Comparison of ENCODE assay signal across 17 cellular contexts in the genomic region with DNA sequence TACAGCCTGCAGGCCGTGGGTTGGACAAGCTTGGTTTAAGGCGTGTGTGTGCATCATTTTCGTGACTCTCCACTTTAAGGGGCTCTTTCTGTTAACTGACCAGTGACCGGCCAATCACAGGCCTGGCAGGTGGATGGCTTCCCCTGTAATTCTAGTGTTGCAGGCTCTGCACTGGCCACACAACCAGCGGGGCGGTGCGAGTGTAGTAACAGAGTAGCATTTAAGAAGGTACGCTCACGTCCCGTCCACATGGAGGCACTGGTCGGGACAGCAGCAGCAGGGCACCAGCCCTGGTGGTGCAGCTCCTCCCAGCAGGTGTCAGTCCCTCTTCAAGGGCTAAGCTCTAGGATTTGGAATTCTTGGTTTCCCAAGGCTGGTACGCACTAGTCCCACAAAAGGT. TPM values are rescaled to one million over a fixed set of nuclear protein-coding genes. Genes with fewer than 3 reads are reported as not detected.
A peak's percentile ranks its signal among the peaks of the same experiment; 100 is the strongest.
DNase-seq lines count a peak whose midpoint lies in the region; ATAC-seq, FAIRE-seq and TF ChIP-seq lines count a peak whose summit lies in the region.
"Had no signal": no experiment of that assay in that cellular context is flagged by ENCODE, and none has a peak within 500 bp of the region (broad histone marks: within the 10 kb centered on the region; RNA-seq: fewer than 3 reads in every experiment).

No MANE protein-coding gene starts in this region.

- DNase-seq in G401 (ENCODE audit: low spot score) (peak; percentile 7), WTC11 (ENCODE audit: low spot score) (peak; percentile 82), H1 (ENCODE audit: low read depth in 1 of 2, low spot score in 2 of 2) (peak; percentile 44 to 67), left kidney (ENCODE audit: low read depth, low spot score) (peak; percentile 85), NCI-H748 (lab: John Stamatoyannopoulos, UW; ENCODE audit: unreplicated experiment) (no peak), inferior parietal cortex (ENCODE audit: extremely low spot score) (no peak), NCI-H774 (lab: John Stamatoyannopoulos, UW) (no peak), RKO (ENCODE audit: low spot score) (no peak)
- DNase-seq: COR-L47, HCEC 1CT, NCI-H1417 treated with DMSO at 0.1 percent for 48 hours, NCI-H1930, NCI-H2171, NCI-H446 treated with DMSO at 0.1 percent for 48 hours, NCI-H748 treated with DMSO at 0.1 percent for 48 hours, PC-3 had no signal

- H2BK20ac ChIP-seq in H1 (ENCODE audit: low read length), result no peak overlapping the region

- no peak overlapping the region for H2BK15ac ChIP-seq in H1 (ENCODE audit: low read length)

- H3K79me2 ChIP-seq in H1 (ENCODE audit: control insufficient read depth in 1 of 2, insufficient read depth in 2 of 2, low read length in 2 of 2), result no peaks in the 10 kb centered on the region

- TF ChIP-seq EP300 in H1 (IDR thresholded peaks at IDR 0.05; ENCODE audit: borderline replicate concordance in 1 of 2, low read depth in 2 of 2, low read length in 2 of 2), result no peak

- no peak overlapping the region for H4K5ac ChIP-seq in H1 (ENCODE audit: insufficient read length, low read depth, low read length)

- no peak overlapping the region for H2BK120ac ChIP-seq in H1 (replicated peaks; ENCODE audit: low read depth, low read length)

- H3K4me1 Mint-ChIP-seq in WTC11, result 0 out of 2 replicates have a peak, but pooled peaks cover 5% of the 10 kb centered on the region

- H3K27ac ChIP-seq in H1 (ENCODE audit: low read depth, low read length), result no peak overlapping the region
- H3K27ac ChIP-seq: HL-60 had no signal

- no peak overlapping the region for H3K9ac ChIP-seq in H1 (replicated peaks in 1 of 4; ENCODE audit: extremely low read depth in 1 of 4, low read depth in 3 of 4, low read length in 3 of 4)

- CTCF ChIA-PET in WTC11 (lab: Charles Lee) (interaction anchor here (0.6 to 2.3 kb wide), 13 partner anchors 18 to 698 kb away, joined by 3 to 12 read pairs (median 4); partner anchors contain the start of genes HDLBP and SEPTIN2), H1 (lab: Charles Lee; ENCODE audit: partially characterized antibody) (interaction anchor here (0.6 to 2.5 kb wide), 6 partner anchors 9 to 158 kb away, joined by 3 to 15 read pairs (median 4); partner anchors contain the start of genes PASK and PPP1R7)

- no peak for TF ChIP-seq CTCF in WTC11 (IDR thresholded peaks at IDR 0.05)
- TF ChIP-seq CTCF in H1 (IDR thresholded peaks at IDR 0.05; ENCODE audit: control extremely low read depth in 1 of 3, insufficient read depth in 1 of 3, low read depth in 1 of 3, low read length in 3 of 3), result peak in 2 of 3 experiments; percentile 68 to 76; a peak in 3 of 4 replicates

- no peak overlapping the region for H3K23ac ChIP-seq in H1 (ENCODE audit: insufficient read length)

- peaks cover 0 to 3% of the 10 kb centered on the region in 2 experiments for H4K20me1 ChIP-seq in H1 (replicated peaks in 1 of 2; ENCODE audit: control insufficient read depth in 1 of 2, insufficient read depth in 2 of 2, low read length in 2 of 2)

- no peak for TF ChIP-seq POLR2A in H1 (IDR thresholded peaks at IDR 0.05; ENCODE audit: control extremely low read depth in 1 of 2, low read depth in 2 of 2, low read length in 2 of 2)

- no peak overlapping the region for H4K91ac ChIP-seq in H1 (replicated peaks; ENCODE audit: insufficient read length, low read length)

- H3K18ac ChIP-seq in H1 (ENCODE audit: extremely low read depth, low read length), result no peak overlapping the region

- H3K27ac Mint-ChIP-seq in WTC11, result peak overlapping the region; percentile 40; the same call in 1 of the 2 replicates

- no peaks in the 10 kb centered on the region for H3K23me2 ChIP-seq in H1 (ENCODE audit: low read depth, low read length)

- H4K8ac ChIP-seq in H1 (ENCODE audit: extremely low read depth, insufficient read depth, low read length), result no peak overlapping the region

- no peaks in the 10 kb centered on the region for H3K9me3 ChIP-seq in H1 (ENCODE audit: insufficient read depth in 2 of 2, low read depth in 1 of 2, low read length in 1 of 2)

- H3K56ac ChIP-seq in H1 (replicated peaks; ENCODE audit: insufficient read length, low read depth, low read length), result no peak overlapping the region

- no peak overlapping the region for H3K4me3 ChIP-seq in H1 (ENCODE audit: extremely low read depth in 1 of 4, insufficient read depth in 2 of 4, low read depth in 3 of 4, low read length in 4 of 4)

- H2AFZ ChIP-seq in H1 (ENCODE audit: low read length), result no peak overlapping the region

- no peak overlapping the region for H2BK5ac ChIP-seq in H1 (ENCODE audit: low read depth, low read length)

- no peaks in the 10 kb centered on the region for H3K4me1 ChIP-seq in H1 (replicated peaks in 1 of 4; ENCODE audit: control insufficient read depth in 3 of 4, insufficient read depth in 4 of 4, low read length in 3 of 4)

- 74% methylated on average over 12 of the region's 12 CpGs; no CpG with 5 or more reads in 1 of the 2 experiments for WGBS in H1 (ENCODE audit: extremely low coverage in 1 of 2, insufficient coverage in 1 of 2, insufficient read length in 1 of 2, insufficient replicate concordance in 2 of 2, low coverage in 1 of 2, low lambda C conversion rate in 2 of 2, missing lambda C conversion rate in 1 of 2), 2 experiments

- no peak overlapping the region for H2BK12ac ChIP-seq in H1 (ENCODE audit: low read depth, low read length)

- H3K14ac ChIP-seq in H1 (ENCODE audit: insufficient read length), result no peak overlapping the region

- no peak overlapping the region for H3K4me2 ChIP-seq in H1 (ENCODE audit: insufficient read depth in 1 of 2, low read depth in 2 of 2, low read length in 2 of 2)

- no peaks in the 10 kb centered on the region for H3K27me3 ChIP-seq in H1 (replicated peaks in 1 of 4; ENCODE audit: control insufficient read depth in 3 of 4, extremely low read depth in 1 of 4, insufficient read depth in 3 of 4, low read length in 3 of 4)

- H3K36me3 ChIP-seq in H1 (ENCODE audit: control insufficient read depth in 2 of 4, insufficient read depth in 4 of 4, low read length in 3 of 4), result no peaks in the 10 kb centered on the region

- no peak overlapping the region for H3K4ac ChIP-seq in H1 (replicated peaks; ENCODE audit: insufficient read length, low read depth, low read length)

- H2AK5ac ChIP-seq in H1 (ENCODE audit: low read depth, low read length), result no peak overlapping the region

- ATAC-seq in WTC11, result peak; percentile 99
- ATAC-seq: PC-3 had no signal

- H3K4me3 Mint-ChIP-seq in WTC11, result no peak overlapping the region

- H3K27me3 Mint-ChIP-seq in WTC11 (ENCODE audit: low read depth), result no peaks in the 10 kb centered on the region

- in situ Hi-C loops in G401 (cut with HindIII; ENCODE audit: low sequenced_read_pairs), result no loop called here

- no peaks in the 10 kb centered on the region for H3K9me3 Mint-ChIP-seq in WTC11

- no peaks in the 10 kb centered on the region for H3K79me1 ChIP-seq in H1 (ENCODE audit: low read depth, low read length)

- no peaks in the 10 kb centered on the region for H3K36me3 Mint-ChIP-seq in WTC11

- POLR2A ChIA-PET in WTC11 (lab: Charles Lee) (no interaction called here), H1 (lab: Charles Lee; ENCODE audit: partially characterized antibody) (no interaction called here)

- TF ChIP-seq RAD21 in H1 (IDR thresholded peaks at IDR 0.05 in 1 of 2, conservative IDR thresholded peaks at IDR 0.05 in 1 of 2; ENCODE audit: low read depth in 2 of 2, low read length in 2 of 2), result peak; percentile 38 to 54

- FAIRE-seq in H1 (lab: Jason Lieb, UNC), result peak; percentile 83

TF ChIP-seq in WTC11, 78 proteins besides CTCF, POLR2A, EP300 and RAD21 (continues in another document):
- TF ChIP-seq NFYB (CRISPR knock-in tag; conservative IDR thresholded peaks at IDR 0.05; ENCODE audit: low read depth) (peak; percentile 60), SMAD4 (CRISPR knock-in tag; IDR thresholded peaks at IDR 0.05) (no peak)

TF ChIP-seq in H1, 55 proteins besides CTCF, POLR2A, EP300 and RAD21 (continues in another document):
- no peak for TF ChIP-seq RBBP5 (IDR thresholded peaks at IDR 0.05; ENCODE audit: borderline replicate concordance, low read depth, low read length)

RNA-seq across cellular contexts. Expression of gene ANO7, which starts 8.0 kb away (rescaled TPM):
- total RNA-seq in G401 (2014; rRNA removed; shearing (Covaris generic)), result 1.1 TPM in 1 of 2 replicates, not detected in the other
- 8.0 to 8.8 TPM (median 8.6 TPM) in 3 replicates for total RNA-seq in WTC11 (2021)
- 6.5 and 6.9 TPM in 2 replicates for total RNA-seq in H1 (2021; fragmentation: NEBNext Ultra II Directional; extraction: Animal tissue kit (Norgen Biotek cat#: 25700))
- 3.2 and 4.1 TPM in 2 replicates for polyA plus RNA-seq in H1 (2011; rRNA removed)
- 1.9 TPM for polyA plus RNA-seq in H1 (2011; cell fraction: cytosol; rRNA removed)
- 10.6 TPM for polyA plus RNA-seq in H1 (2011; cell fraction: nucleus; rRNA removed)
- polyA plus RNA-seq in H1 (2012, experiment 1 of 2), result 3.6 to 5.8 TPM (median 4.8 TPM) in 4 replicates
- 2.6 TPM for polyA plus RNA-seq in H1 (2012, experiment 2 of 2)
- 4.2 TPM for polyA plus RNA-seq in H1 (2013, experiment 1 of 2)
- polyA plus RNA-seq in H1 (2013, experiment 2 of 2), result 4.2 TPM
- 4.3 and 4.8 TPM in 2 replicates for polyA minus RNA-seq in H1 (2011; rRNA and poly(A)+ RNA removed)
- 3.8 TPM for polyA minus RNA-seq in H1 (2011; cell fraction: cytosol; rRNA and poly(A)+ RNA removed)
- 11.1 TPM for polyA minus RNA-seq in H1 (2011; cell fraction: nucleus; rRNA and poly(A)+ RNA removed)

RNA-seq across cellular contexts. Expression of gene PPP1R7, which starts 30.2 kb away (rescaled TPM):
- total RNA-seq in G401 (2014; rRNA removed; shearing (Covaris generic)), result 83.2 and 91.9 TPM in 2 replicates
- total RNA-seq in WTC11 (2021), result 44.0 to 49.1 TPM (median 49.0 TPM) in 3 replicates
- total RNA-seq in H1 (2021; fragmentation: NEBNext Ultra II Directional; extraction: Animal tissue kit (Norgen Biotek cat#: 25700)), result 51.9 and 64.0 TPM in 2 replicates
- 18.6 and 22.2 TPM in 2 replicates for polyA plus RNA-seq in H1 (2011; rRNA removed)
- polyA plus RNA-seq in H1 (2011; cell fraction: cytosol; rRNA removed), result 45.3 TPM
- 19.2 TPM for polyA plus RNA-seq in H1 (2011; cell fraction: nucleus; rRNA removed)
- polyA plus RNA-seq in H1 (2012, experiment 1 of 2), result 67.5 to 85.0 TPM (median 71.6 TPM) in 4 replicates
- 49.4 TPM for polyA plus RNA-seq in H1 (2012, experiment 2 of 2)
- 45.2 TPM for polyA plus RNA-seq in H1 (2013, experiment 1 of 2)
- 48.2 TPM for polyA plus RNA-seq in H1 (2013, experiment 2 of 2)
- polyA minus RNA-seq in H1 (2011; rRNA and poly(A)+ RNA removed), result 14.6 and 15.9 TPM in 2 replicates
- 20.7 TPM for polyA minus RNA-seq in H1 (2011; cell fraction: cytosol; rRNA and poly(A)+ RNA removed)
- 9.3 TPM for polyA minus RNA-seq in H1 (2011; cell fraction: nucleus; rRNA and poly(A)+ RNA removed)

RNA-seq across cellular contexts. Expression of gene PASK, which starts 31.2 kb away (rescaled TPM):
- total RNA-seq in G401 (2014; rRNA removed; shearing (Covaris generic)), result 14.7 and 20.7 TPM in 2 replicates
- 64.7 to 80.9 TPM (median 72.8 TPM) in 3 replicates for total RNA-seq in WTC11 (2021)
- total RNA-seq in H1 (2021; fragmentation: NEBNext Ultra II Directional; extraction: Animal tissue kit (Norgen Biotek cat#: 25700)), result 57.3 and 66.1 TPM in 2 replicates
- 20.5 and 26.5 TPM in 2 replicates for polyA plus RNA-seq in H1 (2011; rRNA removed)
- polyA plus RNA-seq in H1 (2011; cell fraction: cytosol; rRNA removed), result 27.6 TPM
- polyA plus RNA-seq in H1 (2011; cell fraction: nucleus; rRNA removed), result 79.7 TPM
- polyA plus RNA-seq in H1 (2012, experiment 1 of 2), result 33.4 to 42.9 TPM (median 37.3 TPM) in 4 replicates
- polyA plus RNA-seq in H1 (2012, experiment 2 of 2), result 15.1 TPM
- 19.8 TPM for polyA plus RNA-seq in H1 (2013, experiment 1 of 2)
- polyA plus RNA-seq in H1 (2013, experiment 2 of 2), result 18.0 TPM
- 45.6 and 47.9 TPM in 2 replicates for polyA minus RNA-seq in H1 (2011; rRNA and poly(A)+ RNA removed)
- polyA minus RNA-seq in H1 (2011; cell fraction: cytosol; rRNA and poly(A)+ RNA removed), result 21.8 TPM
- polyA minus RNA-seq in H1 (2011; cell fraction: nucleus; rRNA and poly(A)+ RNA removed), result 36.7 TPM

Comparison
In these comparisons a context has a peak if more than half of its experiments do, and no peak if none do; other contexts are left out.
1. DNase-seq: peak in G401 (single experiment), WTC11 (single experiment), H1 (2 of 2) and left kidney (single experiment); none in NCI-H748 (single experiment), inferior parietal cortex (single experiment), NCI-H774 (single experiment) and RKO (single experiment).